1 cellular context compared by ENCODE assay signal in the genomic region with DNA sequence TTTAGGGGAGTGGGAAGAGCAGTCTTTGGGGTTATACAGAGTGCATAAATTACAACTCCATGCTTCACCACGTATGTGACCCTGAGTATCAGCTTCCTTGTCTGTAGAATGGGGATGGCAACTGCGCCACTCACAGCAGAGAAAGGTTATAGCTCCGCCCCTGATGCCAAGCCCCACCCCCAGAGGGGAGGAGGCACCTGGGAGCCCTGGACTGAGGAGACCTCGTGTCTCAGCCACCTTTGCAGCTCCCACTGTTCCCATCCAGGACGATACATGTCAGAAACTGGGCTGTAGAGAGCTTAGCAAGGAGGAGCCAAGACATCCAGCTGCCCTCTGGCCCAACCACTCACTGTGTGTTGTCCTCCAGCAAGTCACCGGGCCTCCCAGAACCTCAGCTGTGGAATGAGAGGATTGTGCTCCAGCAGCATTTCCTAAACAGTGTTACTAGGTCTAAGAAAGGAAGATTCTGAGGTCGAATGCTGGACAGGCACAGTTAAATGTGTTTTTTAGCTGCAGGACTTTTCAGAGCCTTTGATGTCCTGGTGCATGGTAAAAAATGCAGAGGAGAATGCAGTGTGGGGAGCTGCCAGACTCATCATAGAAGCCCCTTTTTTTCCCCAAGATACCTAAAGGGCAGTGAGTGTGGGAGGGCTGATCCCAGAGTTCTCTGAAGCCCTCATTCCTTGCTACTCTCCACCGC.
TF ChIP-seq lines count a peak whose summit lies in the region.

No MANE protein-coding gene starts in this region.

TF ChIP-seq in endothelial cell of umbilical vein, 7 proteins besides CTCF, POLR2A, EP300 and RAD21 (continued from another document):
- TF ChIP-seq POLR2AphosphoS5 (IDR thresholded peaks at IDR 0.05; ENCODE audit: insufficient read depth, low read depth, low read length) (no peak), FOS (IDR thresholded peaks at IDR 0.05; ENCODE audit: borderline replicate concordance, insufficient read depth, low read length) (no peak)
